Comparison of ENCODE assay signal across 1 cellular context in the genomic region with DNA sequence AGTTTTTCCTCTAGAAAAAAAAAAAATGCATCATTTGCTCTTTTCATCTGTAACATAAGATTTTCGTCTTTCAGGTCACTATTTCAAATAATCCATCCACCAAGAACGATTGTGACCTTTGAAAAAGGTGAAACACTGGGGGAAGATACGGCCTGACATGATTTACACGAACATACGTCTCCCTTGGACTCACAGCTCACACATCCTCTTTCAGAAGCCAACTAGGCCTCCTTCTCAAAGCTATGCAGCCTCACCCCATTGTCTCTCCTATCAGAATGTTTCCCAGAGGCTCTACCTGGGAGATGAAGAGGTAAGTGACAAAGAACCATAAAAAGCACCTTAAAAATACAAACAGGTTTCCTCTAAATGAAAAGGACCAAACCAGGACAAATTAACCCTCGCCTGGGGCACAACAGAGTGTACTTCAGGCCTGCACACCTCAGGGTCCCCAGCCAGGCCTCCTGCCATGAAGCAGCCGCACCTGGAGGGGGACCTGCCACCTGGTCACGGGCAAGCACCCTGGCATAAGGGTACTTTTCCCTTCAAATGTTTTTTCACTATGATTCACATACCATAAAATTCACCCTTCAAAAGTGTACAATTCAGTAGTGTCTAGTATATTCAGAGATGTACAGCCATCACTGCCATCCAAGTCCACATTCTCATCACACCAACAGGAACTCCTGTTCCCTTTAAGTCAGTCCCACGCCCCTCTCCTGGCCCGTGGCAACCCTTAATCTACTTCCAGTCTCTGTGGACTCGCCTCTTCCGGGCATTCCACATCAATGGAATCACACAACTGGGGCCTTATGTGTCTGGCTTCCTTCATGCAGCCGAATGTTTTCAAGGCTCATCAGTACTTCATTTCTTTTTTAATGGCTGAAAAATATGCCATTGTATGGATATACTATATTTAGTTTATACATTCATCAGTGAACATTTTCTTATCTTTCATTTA.
TF ChIP-seq lines count a peak whose summit lies in the region.

No MANE protein-coding gene starts in this region.

TF ChIP-seq in K562, 482 proteins besides CTCF, POLR2A, EP300 and RAD21:
- TF ChIP-seq CHD1 (IDR thresholded peaks at IDR 0.05; ENCODE audit: low read length) (no peak), ZNF316 (IDR thresholded peaks at IDR 0.05) (0 out of 2 replicates have a peak, but pooled peaks have one; percentile 22), PHF8 (IDR thresholded peaks at IDR 0.05; ENCODE audit: borderline replicate concordance, low read length) (no peak), MEIS2 (IDR thresholded peaks at IDR 0.05; ENCODE audit: partially characterized antibody) (peak; percentile 72), STAT5A (IDR thresholded peaks at IDR 0.05; ENCODE audit: borderline replicate concordance, low read length) (no peak), NELFE (IDR thresholded peaks at IDR 0.05; ENCODE audit: insufficient read depth, insufficient read length) (no peak)
- TF ChIP-seq, protein P1, sequence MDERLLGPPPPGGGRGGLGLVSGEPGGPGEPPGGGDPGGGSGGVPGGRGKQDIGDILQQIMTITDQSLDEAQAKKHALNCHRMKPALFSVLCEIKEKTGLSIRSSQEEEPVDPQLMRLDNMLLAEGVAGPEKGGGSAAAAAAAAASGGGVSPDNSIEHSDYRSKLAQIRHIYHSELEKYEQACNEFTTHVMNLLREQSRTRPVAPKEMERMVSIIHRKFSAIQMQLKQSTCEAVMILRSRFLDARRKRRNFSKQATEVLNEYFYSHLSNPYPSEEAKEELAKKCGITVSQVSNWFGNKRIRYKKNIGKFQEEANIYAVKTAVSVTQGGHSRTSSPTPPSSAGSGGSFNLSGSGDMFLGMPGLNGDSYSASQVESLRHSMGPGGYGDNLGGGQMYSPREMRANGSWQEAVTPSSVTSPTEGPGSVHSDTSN (CRISPR knock-in tag; IDR thresholded peaks at IDR 0.05; ENCODE audit: low read depth) = no peak
- TF ChIP-seq, protein P1 (tag; conservative IDR thresholded peaks at IDR 0.05; ENCODE audit: low read depth) = peak; percentile 61
